Comparison of ENCODE assay signal across 9 cellular contexts in genomic region chr7:140084972-140085371, GRCh38. TPM values are rescaled to one million over a fixed set of nuclear protein-coding genes. Genes with fewer than 3 reads are reported as not detected.
DNase-seq lines count a peak whose midpoint lies in the region; ATAC-seq, FAIRE-seq and TF ChIP-seq lines count a peak whose summit lies in the region.
"Had no signal": no experiment of that assay in that cellular context is flagged by ENCODE, and none has a peak within 500 bp of the region (broad histone marks: within the 10 kb centered on the region; RNA-seq: fewer than 3 reads in every experiment).

No MANE protein-coding gene starts in this region.

- H3K4me1 ChIP-seq in HepG2 (ENCODE audit: insufficient read depth, low read length) (peaks cover 13% of the 10 kb centered on the region), right lobe of liver (no peaks in the 10 kb centered on the region), neural progenitor cell (no peaks in the 10 kb centered on the region)

- H3K4me3 Mint-ChIP-seq in activated CD4-positive, alpha-beta memory T cell treated with anti-CD3 and anti-CD28 coated beads, Interleukin-2, amount 10 ng/mL, durations not matched to agents 7 days and 5 days, result peak overlapping the region; percentile 5
- peak overlapping the region; percentile 38 for H3K4me3 Mint-ChIP-seq in stimulated activated naive CD8-positive, alpha-beta T cell treated with anti-CD3 and anti-CD28 coated beads, Interleukin-15, Interleukin-2, amounts not matched to agents 100 ng/mL and 50 ng/mL, for 24 hours
- H3K4me3 Mint-ChIP-seq in neural progenitor cell, result no peak overlapping the region

- H4K20me1 ChIP-seq in HepG2 (ENCODE audit: insufficient read depth, low read length) (no peaks in the 10 kb centered on the region; the same call in 1 of the 2 replicates), neural progenitor cell (ENCODE audit: low read depth) (no peaks in the 10 kb centered on the region)

- TF ChIP-seq EP300 in HepG2 (IDR thresholded peaks at IDR 0.05; ENCODE audit: low read depth in 2 of 2, low read length in 2 of 2) (no peak), HepG2 (CRISPR knock-in tag; IDR thresholded peaks at IDR 0.05; ENCODE audit: borderline replicate concordance) (no peak)

- no peak overlapping the region for H3K9ac ChIP-seq in HepG2 (ENCODE audit: insufficient read depth, low read depth, low read length)
- H3K9ac ChIP-seq in neural progenitor cell, result no peak overlapping the region

- TF ChIP-seq CTCF in HepG2 (CRISPR knock-in tag; IDR thresholded peaks at IDR 0.05) (no peak), right lobe of liver (IDR thresholded peaks at IDR 0.05) (no peak), neural progenitor cell (IDR thresholded peaks at IDR 0.05) (no peak)

- H3K27ac Mint-ChIP-seq in activated CD4-positive, alpha-beta memory T cell treated with anti-CD3 and anti-CD28 coated beads, Interleukin-2, amount 10 ng/mL, durations not matched to agents 7 days and 5 days, result peak overlapping the region; percentile 7
- peak overlapping the region; percentile 52 for H3K27ac Mint-ChIP-seq in stimulated activated naive CD8-positive, alpha-beta T cell treated with anti-CD3 and anti-CD28 coated beads, Interleukin-15, Interleukin-2, amounts not matched to agents 100 ng/mL and 50 ng/mL, for 24 hours
- H3K27ac Mint-ChIP-seq in neural progenitor cell, result no peak overlapping the region

- TF ChIP-seq POLR2A in HepG2 (IDR thresholded peaks at IDR 0.05; ENCODE audit: insufficient read depth in 1 of 2, low read depth in 2 of 2, low read length in 2 of 2), result no peak
- TF ChIP-seq POLR2A in right lobe of liver (IDR thresholded peaks at IDR 0.05), result no peak

- BruUV-seq in HepG2 (replicated peaks; lab: Mats Ljungman, UMichigan), result no TSS peak

- no peak overlapping the region for H3K4me2 ChIP-seq in HepG2 (ENCODE audit: low read depth, low read length)
- H3K4me2 ChIP-seq in neural progenitor cell, result no peak overlapping the region

- intact Hi-C loops in HepG2 (cut with micrococcal nuclease; ENCODE audit: unreplicated experiment), result no loop called here
- intact Hi-C loops in right lobe of liver (cut with DNase I), result no loop called here

- H3K4me3 ChIP-seq in HepG2 (replicated peaks in 1 of 3; ENCODE audit: insufficient read depth in 1 of 3, low read depth in 2 of 3, low read length in 3 of 3) (no peak overlapping the region), right lobe of liver (no peak overlapping the region), neural progenitor cell (no peak overlapping the region)

- FAIRE-seq in HepG2 (lab: Jason Lieb, UNC), result no peak

- no peak for DNase-seq in HepG2 (ENCODE audit: low spot score)
- no peak for DNase-seq in right lobe of liver
- DNase-seq in activated CD4-positive, alpha-beta memory T cell treated with anti-CD3 and anti-CD28 coated beads, Interleukin-2, amount 10 ng/mL, durations not matched to agents 7 days and 5 days, result peak; percentile 73
- no peak for DNase-seq in neural progenitor cell (ENCODE audit: low spot score)
- no peak for DNase-seq in medulla oblongata (ENCODE audit: extremely low spot score)
- no peak for DNase-seq in OCI-M1 (lab: John Stamatoyannopoulos, UW)

- in situ Hi-C loops in HepG2 (cut with HindIII; ENCODE audit: extremely low pct_ligation_motif_present, low pct_unique_long_range_greater_than_20kb), result loop anchor here (25.0 kb wide), 1 partner anchor 252 kb away; no protein-coding TSS in a partner anchor

- peaks cover 18% of the 10 kb centered on the region for H3K36me3 Mint-ChIP-seq in activated CD4-positive, alpha-beta memory T cell treated with anti-CD3 and anti-CD28 coated beads, Interleukin-2, amount 10 ng/mL, durations not matched to agents 7 days and 5 days (ENCODE audit: low read depth)
- peaks cover 7% of the 10 kb centered on the region for H3K36me3 Mint-ChIP-seq in stimulated activated naive CD8-positive, alpha-beta T cell treated with anti-CD3 and anti-CD28 coated beads, Interleukin-15, Interleukin-2, amounts not matched to agents 100 ng/mL and 50 ng/mL, for 24 hours (ENCODE audit: low read depth)
- no peaks in the 10 kb centered on the region for H3K36me3 Mint-ChIP-seq in neural progenitor cell

- CTCF ChIA-PET in HepG2 (lab: Yijun Ruan, JAX; ENCODE audit: low intra/inter-chr PET ratio, low total read pairs), result no interaction called here
- CTCF ChIA-PET in activated CD4-positive, alpha-beta memory T cell treated with anti-CD3 and anti-CD28 coated beads, Interleukin-2, amount 10 ng/mL, durations not matched to agents 7 days and 5 days (lab: Charles Lee), result no interaction called here

- no peaks in the 10 kb centered on the region for H3K9me3 ChIP-seq in HepG2 (ENCODE audit: low read length)
- no peaks in the 10 kb centered on the region for H3K9me3 ChIP-seq in right lobe of liver
- no peaks in the 10 kb centered on the region for H3K9me3 ChIP-seq in neural progenitor cell (ENCODE audit: low read depth)

- no peaks in the 10 kb centered on the region for H3K9me3 Mint-ChIP-seq in activated CD4-positive, alpha-beta memory T cell treated with anti-CD3 and anti-CD28 coated beads, Interleukin-2, amount 10 ng/mL, durations not matched to agents 7 days and 5 days
- H3K9me3 Mint-ChIP-seq in stimulated activated naive CD8-positive, alpha-beta T cell treated with anti-CD3 and anti-CD28 coated beads, Interleukin-15, Interleukin-2, amounts not matched to agents 100 ng/mL and 50 ng/mL, for 24 hours, result no peaks in the 10 kb centered on the region
- no peaks in the 10 kb centered on the region for H3K9me3 Mint-ChIP-seq in neural progenitor cell

- H3K27me3 ChIP-seq in HepG2 (ENCODE audit: control insufficient read depth in 1 of 2, insufficient read depth in 2 of 2, low read length in 2 of 2) (no peaks in the 10 kb centered on the region), right lobe of liver (no peaks in the 10 kb centered on the region), neural progenitor cell (no peaks in the 10 kb centered on the region)

- H3K79me2 ChIP-seq in HepG2 (ENCODE audit: insufficient read depth, low read length) (no peaks in the 10 kb centered on the region), neural progenitor cell (ENCODE audit: low read depth) (no peaks in the 10 kb centered on the region)

- H3K4me1 Mint-ChIP-seq in activated CD4-positive, alpha-beta memory T cell treated with anti-CD3 and anti-CD28 coated beads, Interleukin-2, amount 10 ng/mL, durations not matched to agents 7 days and 5 days, result peaks cover 33% of the 10 kb centered on the region
- H3K4me1 Mint-ChIP-seq in stimulated activated naive CD8-positive, alpha-beta T cell treated with anti-CD3 and anti-CD28 coated beads, Interleukin-15, Interleukin-2, amounts not matched to agents 100 ng/mL and 50 ng/mL, for 24 hours (ENCODE audit: low read depth), result peaks cover 34% of the 10 kb centered on the region
- H3K4me1 Mint-ChIP-seq in neural progenitor cell, result no peaks in the 10 kb centered on the region

- ATAC-seq in HepG2 (no peak), right lobe of liver (no peak), HG03045 (IDR thresholded peaks at IDR 0.05; ENCODE audit: unreplicated experiment) (peak; percentile 87)
- ATAC-seq: SK-N-SH treated with all-trans-retinoic acid at 6 μM for 48 hours had no signal

- 98% methylated on average over 8 of the region's 8 CpGs for WGBS in HepG2 (ENCODE audit: low lambda C conversion rate)
- 67% methylated on average over 8 of the region's 8 CpGs for WGBS in right lobe of liver (ENCODE audit: insufficient coverage, low coverage, low lambda C conversion rate, missing lambda C conversion rate)

- POLR2A ChIA-PET in HepG2 (lab: Yijun Ruan, JAX), result no interaction called here
- POLR2A ChIA-PET in activated CD4-positive, alpha-beta memory T cell treated with anti-CD3 and anti-CD28 coated beads, Interleukin-2, amount 10 ng/mL, durations not matched to agents 7 days and 5 days (lab: Charles Lee), result interaction anchor here (0.9 to 3.9 kb wide), 7 partner anchors 18 to 231 kb away, joined by 3 to 34 read pairs (median 4); partner anchors contain the start of gene PARP12

- H3K36me3 ChIP-seq in HepG2 (replicated peaks in 1 of 2; ENCODE audit: control insufficient read depth in 1 of 2, insufficient read depth in 2 of 2, low read length in 2 of 2) (peaks cover 3 to 4% of the 10 kb centered on the region in 2 experiments; a peak in 3 of 5 replicates), right lobe of liver (peaks cover 0 to 6% (median 0%) of the 10 kb centered on the region in 4 donors), neural progenitor cell (no peaks in the 10 kb centered on the region)

- H3F3A ChIP-seq in neural progenitor cell (ENCODE audit: low read depth), result no peaks in the 10 kb centered on the region

- no peak for TF ChIP-seq RAD21 in HepG2 (CRISPR knock-in tag; IDR thresholded peaks at IDR 0.05)

- H2AFZ ChIP-seq in HepG2 (ENCODE audit: low read length), result no peak overlapping the region
- no peak overlapping the region for H2AFZ ChIP-seq in neural progenitor cell (replicated peaks)

- no peak overlapping the region for H3K27ac ChIP-seq in HepG2 (ENCODE audit: extremely low read length, insufficient read depth, low read length)
- H3K27ac ChIP-seq in right lobe of liver, result no peak overlapping the region
- no peak overlapping the region for H3K27ac ChIP-seq in neural progenitor cell

- H3K27me3 Mint-ChIP-seq in activated CD4-positive, alpha-beta memory T cell treated with anti-CD3 and anti-CD28 coated beads, Interleukin-2, amount 10 ng/mL, durations not matched to agents 7 days and 5 days, result peaks cover 8% of the 10 kb centered on the region
- no peaks in the 10 kb centered on the region for H3K27me3 Mint-ChIP-seq in stimulated activated naive CD8-positive, alpha-beta T cell treated with anti-CD3 and anti-CD28 coated beads, Interleukin-15, Interleukin-2, amounts not matched to agents 100 ng/mL and 50 ng/mL, for 24 hours
- peaks cover 1% of the 10 kb centered on the region for H3K27me3 Mint-ChIP-seq in neural progenitor cell (ENCODE audit: insufficient read depth, low read depth)

RNA-seq across cellular contexts. Expression of gene PARP12, which starts 22.2 kb away (rescaled TPM):
- total RNA-seq in HepG2 (2016; rRNA removed; fragmentation: Illumina TruSeq; extraction: Trizol) (15.5 and 16.2 TPM in 2 replicates), right lobe of liver (10 to 100 TPM; 15.7 to 33.1 (median 23.3) TPM), neural progenitor cell (ENCODE audit: low replicate concordance) (0.15 and 6.8 TPM in 2 replicates)
- 5.1 and 6.0 TPM in 2 replicates for total RNA-seq in HepG2 (2016; cell fraction: cytosol; rRNA removed; fragmentation: Illumina TruSeq; extraction: Trizol; ENCODE audit: low read depth)
- 14.9 and 16.1 TPM in 2 replicates for total RNA-seq in HepG2 (2016; cell fraction: insoluble cytoplasmic fraction; rRNA removed; fragmentation: Illumina TruSeq; extraction: Trizol)
- 7.8 TPM in 2 replicates for total RNA-seq in HepG2 (2016; cell fraction: membrane; rRNA removed; fragmentation: Illumina TruSeq; extraction: Trizol)
- 20.8 and 22.4 TPM in 2 replicates for total RNA-seq in HepG2 (2016; cell fraction: nucleus; rRNA removed; fragmentation: Illumina TruSeq; extraction: Trizol)
- 35.2 and 37.1 TPM in 2 replicates for polyA plus RNA-seq in HepG2 (2011; rRNA removed)
- 22.5 and 24.9 TPM in 2 replicates for polyA plus RNA-seq in HepG2 (2011; cell fraction: cytosol; rRNA removed)
- polyA plus RNA-seq in HepG2 (2011; cell fraction: nucleus; rRNA removed), result 82.0 and 93.9 TPM in 2 replicates
- polyA plus RNA-seq in HepG2 (2012), result 18.0 and 20.0 TPM in 2 replicates
- 1.4 and 1.5 TPM in 2 replicates for polyA plus RNA-seq in HepG2 (2016; cell fraction: cytosol; fragmentation: Illumina TruSeq; extraction: Trizol; ENCODE audit: low read depth)
- polyA plus RNA-seq in HepG2 (2016; cell fraction: insoluble cytoplasmic fraction; fragmentation: Illumina TruSeq; extraction: Trizol; ENCODE audit: low read depth), result 13.9 and 16.3 TPM in 2 replicates
- 4.4 and 4.5 TPM in 2 replicates for polyA plus RNA-seq in HepG2 (2016; cell fraction: membrane; fragmentation: Illumina TruSeq; extraction: Trizol; ENCODE audit: low read depth)
- polyA plus RNA-seq in HepG2 (2016; cell fraction: nucleus; fragmentation: Illumina TruSeq; extraction: Trizol; ENCODE audit: insufficient read depth, low read depth), result 31.0 and 39.2 TPM in 2 replicates
- polyA minus RNA-seq in HepG2 (2011; rRNA and poly(A)+ RNA removed; ENCODE audit: low replicate concordance), result 52.9 and 70.5 TPM in 2 replicates
- 23.5 and 23.8 TPM in 2 replicates for polyA minus RNA-seq in HepG2 (2011; cell fraction: cytosol; rRNA and poly(A)+ RNA removed)
- polyA minus RNA-seq in HepG2 (2011; cell fraction: nucleus; rRNA and poly(A)+ RNA removed), result 46.7 and 57.6 TPM in 2 replicates
- 100 to 1,000 TPM; 146 to 151 TPM for total RNA-seq in activated CD4-positive, alpha-beta memory T cell treated with anti-CD3 and anti-CD28 coated beads, Interleukin-2, amount 10 ng/mL, durations not matched to agents 7 days and 5 days
